ENCODE assay signal across 1 cellular context in the genomic region with DNA sequence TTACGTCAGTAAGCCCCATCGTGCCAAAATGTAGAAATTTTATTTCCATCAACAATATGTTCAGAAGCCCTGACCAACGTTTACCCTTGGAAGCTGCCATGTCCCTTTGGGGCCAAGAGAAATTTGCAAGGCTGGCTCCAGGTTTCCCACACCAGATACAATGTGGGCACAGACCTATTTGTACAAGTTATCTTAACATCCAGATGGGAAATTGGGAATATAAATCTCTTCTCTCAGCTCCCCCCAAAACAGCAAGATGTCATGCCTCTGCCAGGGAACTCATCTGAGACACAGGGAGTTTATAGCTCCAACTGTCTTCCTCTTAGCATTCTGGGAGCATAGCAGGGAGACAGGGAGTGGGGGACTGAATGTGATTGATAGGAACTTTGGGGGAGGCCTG.
TF ChIP-seq lines count a peak whose summit lies in the region.

No MANE protein-coding gene starts in this region.

TF ChIP-seq in WTC11, 78 proteins besides CTCF, POLR2A, EP300 and RAD21 (continued from another document):
- TF ChIP-seq, protein P1, sequence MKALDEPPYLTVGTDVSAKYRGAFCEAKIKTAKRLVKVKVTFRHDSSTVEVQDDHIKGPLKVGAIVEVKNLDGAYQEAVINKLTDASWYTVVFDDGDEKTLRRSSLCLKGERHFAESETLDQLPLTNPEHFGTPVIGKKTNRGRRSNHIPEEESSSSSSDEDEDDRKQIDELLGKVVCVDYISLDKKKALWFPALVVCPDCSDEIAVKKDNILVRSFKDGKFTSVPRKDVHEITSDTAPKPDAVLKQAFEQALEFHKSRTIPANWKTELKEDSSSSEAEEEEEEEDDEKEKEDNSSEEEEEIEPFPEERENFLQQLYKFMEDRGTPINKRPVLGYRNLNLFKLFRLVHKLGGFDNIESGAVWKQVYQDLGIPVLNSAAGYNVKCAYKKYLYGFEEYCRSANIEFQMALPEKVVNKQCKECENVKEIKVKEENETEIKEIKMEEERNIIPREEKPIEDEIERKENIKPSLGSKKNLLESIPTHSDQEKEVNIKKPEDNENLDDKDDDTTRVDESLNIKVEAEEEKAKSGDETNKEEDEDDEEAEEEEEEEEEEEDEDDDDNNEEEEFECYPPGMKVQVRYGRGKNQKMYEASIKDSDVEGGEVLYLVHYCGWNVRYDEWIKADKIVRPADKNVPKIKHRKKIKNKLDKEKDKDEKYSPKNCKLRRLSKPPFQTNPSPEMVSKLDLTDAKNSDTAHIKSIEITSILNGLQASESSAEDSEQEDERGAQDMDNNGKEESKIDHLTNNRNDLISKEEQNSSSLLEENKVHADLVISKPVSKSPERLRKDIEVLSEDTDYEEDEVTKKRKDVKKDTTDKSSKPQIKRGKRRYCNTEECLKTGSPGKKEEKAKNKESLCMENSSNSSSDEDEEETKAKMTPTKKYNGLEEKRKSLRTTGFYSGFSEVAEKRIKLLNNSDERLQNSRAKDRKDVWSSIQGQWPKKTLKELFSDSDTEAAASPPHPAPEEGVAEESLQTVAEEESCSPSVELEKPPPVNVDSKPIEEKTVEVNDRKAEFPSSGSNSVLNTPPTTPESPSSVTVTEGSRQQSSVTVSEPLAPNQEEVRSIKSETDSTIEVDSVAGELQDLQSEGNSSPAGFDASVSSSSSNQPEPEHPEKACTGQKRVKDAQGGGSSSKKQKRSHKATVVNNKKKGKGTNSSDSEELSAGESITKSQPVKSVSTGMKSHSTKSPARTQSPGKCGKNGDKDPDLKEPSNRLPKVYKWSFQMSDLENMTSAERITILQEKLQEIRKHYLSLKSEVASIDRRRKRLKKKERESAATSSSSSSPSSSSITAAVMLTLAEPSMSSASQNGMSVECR (CRISPR knock-in tag; IDR thresholded peaks at IDR 0.05; ENCODE audit: borderline replicate concordance) = no peak
- peak; percentile 88 for TF ChIP-seq ZNF416 (CRISPR knock-in tag; IDR thresholded peaks at IDR 0.05)
- TF ChIP-seq TEAD1 (CRISPR knock-in tag; IDR thresholded peaks at IDR 0.05) = no peak
